ENCODE assay signal across 25 cellular contexts in genomic region chr13:33277351-33277750, GRCh38. TPM values are rescaled to one million over a fixed set of nuclear protein-coding genes. Genes with fewer than 3 reads are reported as not detected.
DNase-seq lines count a peak whose midpoint lies in the region; ATAC-seq, FAIRE-seq and TF ChIP-seq lines count a peak whose summit lies in the region.
"Had no signal": no experiment of that assay in that cellular context is flagged by ENCODE, and none has a peak within 500 bp of the region (broad histone marks: within the 10 kb centered on the region; RNA-seq: fewer than 3 reads in every experiment).

No MANE protein-coding gene starts in this region.

- peak overlapping the region; percentile 95 for H2BK12ac ChIP-seq in trophoblast cell (ENCODE audit: low read length)

- H3K14ac ChIP-seq in trophoblast cell (ENCODE audit: low read length), result no peak overlapping the region

- DNase-seq in SK-N-SH (no peak), esophagus muscularis mucosa (ENCODE audit: extremely low spot score) (no peak), trophoblast cell (no peak), tibial nerve (ENCODE audit: low spot score in 2 of 2) (no peak), kidney (no peak), cerebellum (ENCODE audit: low spot score) (no peak)
- DNase-seq: EL; KBM-7; lower lobe of right lung; MV-4-11; naive thymus-derived CD4-positive, alpha-beta T cell; NCI-H1930; NK-92 treated with Interleukin-12 subunit alpha and Interleukin-12 subunit beta, amount 100 ng/mL, for 24 hours; stimulated activated CD4-positive, alpha-beta T cell treated with anti-CD3 and anti-CD28 coated beads, Interleukin-4, amount 100 ng/mL, for 24 hours; SW 1271 had no signal

- H3K4me2 ChIP-seq in SK-N-SH (no peak overlapping the region), trophoblast cell (ENCODE audit: low read length) (no peak overlapping the region)
- H3K4me2 ChIP-seq: BLaER1 had no signal

- H3K18ac ChIP-seq in trophoblast cell (ENCODE audit: low read length), result no peak overlapping the region

- H3K9me3 ChIP-seq in SK-N-SH, result no peaks in the 10 kb centered on the region
- H3K9me3 ChIP-seq in esophagus muscularis mucosa, result no peaks in the 10 kb centered on the region
- H3K9me3 ChIP-seq in trophoblast cell (ENCODE audit: insufficient read depth, low read depth, low read length), result no peaks in the 10 kb centered on the region
- no peaks in the 10 kb centered on the region for H3K9me3 ChIP-seq in tibial nerve
- H3K9me3 ChIP-seq in kidney (ENCODE audit: control insufficient read depth in 1 of 2, low read length in 2 of 2), result no peaks in the 10 kb centered on the region
- H3K9me3 ChIP-seq: BLaER1, lower lobe of right lung, thoracic aorta had no signal

- intact Hi-C loops in esophagus muscularis mucosa (cut with DNase I), result no loop called here
- intact Hi-C loops in kidney (cut with DNase I), result no loop called here

- peaks cover 3 to 85% of the 10 kb centered on the region in 2 experiments for H3K4me1 ChIP-seq in SK-N-SH (ENCODE audit: control insufficient read depth in 1 of 2, insufficient read depth in 2 of 2, low read depth in 1 of 2, low read length in 1 of 2)
- peaks cover 90 to 99% (median 95%) of the 10 kb centered on the region in 4 donors for H3K4me1 ChIP-seq in esophagus muscularis mucosa
- peaks cover 2 to 8% of the 10 kb centered on the region in 2 experiments for H3K4me1 ChIP-seq in trophoblast cell (ENCODE audit: control insufficient read depth in 1 of 2, insufficient read depth in 2 of 2, low read length in 2 of 2)
- H3K4me1 ChIP-seq in tibial nerve, result peaks cover 0 to 88% (median 36%) of the 10 kb centered on the region in 4 donors
- peaks cover 13 to 56% of the 10 kb centered on the region in 2 donors for H3K4me1 ChIP-seq in kidney (ENCODE audit: control insufficient read depth in 1 of 2, insufficient read depth in 1 of 2, low read depth in 1 of 2, low read length in 2 of 2)
- H3K4me1 ChIP-seq: BLaER1, parathyroid adenoma had no signal

- no peak for TF ChIP-seq RAD21 in SK-N-SH (IDR thresholded peaks at IDR 0.05; ENCODE audit: low read length)

- peaks cover 86% of the 10 kb centered on the region for H3K79me2 ChIP-seq in SK-N-SH (ENCODE audit: insufficient read depth)
- peaks cover 1% of the 10 kb centered on the region for H3K79me2 ChIP-seq in trophoblast cell (ENCODE audit: control insufficient read depth, insufficient read depth, low read length, poor library complexity)

- H3F3A ChIP-seq in SK-N-SH (replicated peaks; ENCODE audit: insufficient read depth), result peaks cover 41% of the 10 kb centered on the region

- no peak overlapping the region for H3K4ac ChIP-seq in trophoblast cell (ENCODE audit: low read depth, low read length)

- no peaks in the 10 kb centered on the region for H3K9me2 ChIP-seq in SK-N-SH

- H2AK5ac ChIP-seq in trophoblast cell (ENCODE audit: low read length), result no peak overlapping the region

- H2AFZ ChIP-seq in SK-N-SH (ENCODE audit: low read depth) (no peak overlapping the region), trophoblast cell (ENCODE audit: insufficient read depth, low read length, poor library complexity) (no peak overlapping the region)
- H2AFZ ChIP-seq: parathyroid adenoma had no signal

- WGBS in SK-N-SH (ENCODE audit: low lambda C conversion rate), result 100% methylated on average over 2 of the region's 2 CpGs
- 71% methylated on average over 2 of the region's 2 CpGs for WGBS in esophagus muscularis mucosa
- no CpG with 5 or more reads among the region's 2 CpGs for WGBS in trophoblast cell (ENCODE audit: extremely low coverage, insufficient coverage, insufficient read length)
- WGBS in tibial nerve, 2 donors, result 63 to 66% methylated on average over 2 of the region's 2 CpGs

- peak overlapping the region; percentile 44 for H2BK5ac ChIP-seq in trophoblast cell (ENCODE audit: low read depth, low read length, poor library complexity)

- FAIRE-seq in kidney (lab: Jason Lieb, UNC), result no peak
- FAIRE-seq: GM18507, H1, RCC 7860 had no signal

- no peaks in the 10 kb centered on the region for H3K27me3 ChIP-seq in SK-N-SH (ENCODE audit: insufficient read depth)
- no peaks in the 10 kb centered on the region for H3K27me3 ChIP-seq in esophagus muscularis mucosa
- no peaks in the 10 kb centered on the region for H3K27me3 ChIP-seq in trophoblast cell (ENCODE audit: insufficient read depth, low read length)
- H3K27me3 ChIP-seq in tibial nerve, result no peaks in the 10 kb centered on the region
- H3K27me3 ChIP-seq: BLaER1 had no signal

- H3K9ac ChIP-seq in SK-N-SH (no peak overlapping the region), trophoblast cell (ENCODE audit: low read length) (no peak overlapping the region), kidney (ENCODE audit: low read length in 2 of 2) (no peak overlapping the region)
- H3K9ac ChIP-seq: BLaER1, parathyroid adenoma had no signal

- H4K20me1 ChIP-seq in SK-N-SH (ENCODE audit: insufficient read depth), result no peaks in the 10 kb centered on the region
- H4K20me1 ChIP-seq: BLaER1 had no signal

- peak overlapping the region; percentile 37 for H2BK120ac ChIP-seq in trophoblast cell (ENCODE audit: insufficient read depth, low read length, poor library complexity)

- CTCF ChIA-PET in SK-N-SH (lab: Yijun Ruan, JAX), result interaction anchor here (0.7 kb wide), 1 partner anchor 49 kb away, joined by 3 read pairs; no protein-coding TSS in a partner anchor

- no peak overlapping the region for H3K4me3 ChIP-seq in SK-N-SH (ENCODE audit: low read depth in 2 of 2, low read length in 1 of 2)
- no peak overlapping the region for H3K4me3 ChIP-seq in esophagus muscularis mucosa
- H3K4me3 ChIP-seq in trophoblast cell (ENCODE audit: low read depth, low read length), result no peak overlapping the region
- H3K4me3 ChIP-seq in tibial nerve, result no peak overlapping the region
- H3K4me3 ChIP-seq in kidney (ENCODE audit: low read length in 2 of 2), result no peak overlapping the region
- H3K4me3 ChIP-seq: BLaER1, lower lobe of right lung, thoracic aorta had no signal

- peak overlapping the region; percentile 65 for H4K12ac ChIP-seq in trophoblast cell (ENCODE audit: low read depth, low read length)

- peaks cover 0 to 3% of the 10 kb centered on the region in 2 experiments for H3K36me3 ChIP-seq in SK-N-SH (replicated peaks in 1 of 2; ENCODE audit: control insufficient read depth in 1 of 2, insufficient read depth in 2 of 2, low read length in 1 of 2)
- H3K36me3 ChIP-seq in esophagus muscularis mucosa, result no peaks in the 10 kb centered on the region
- peaks cover 0 to 2% of the 10 kb centered on the region in 2 experiments for H3K36me3 ChIP-seq in trophoblast cell (ENCODE audit: control insufficient read depth in 1 of 2, insufficient read depth in 2 of 2, low read length in 2 of 2)
- no peaks in the 10 kb centered on the region for H3K36me3 ChIP-seq in tibial nerve
- H3K36me3 ChIP-seq in kidney (ENCODE audit: control insufficient read depth in 1 of 2, insufficient read depth in 2 of 2, low read length in 2 of 2), result peaks cover 0 to 2% of the 10 kb centered on the region in 2 donors
- H3K36me3 ChIP-seq: BLaER1, lower lobe of right lung, thoracic aorta had no signal

- peak overlapping the region; percentile 38 for H4K91ac ChIP-seq in trophoblast cell (ENCODE audit: low read depth, low read length)

- no peak overlapping the region for H4K8ac ChIP-seq in trophoblast cell (ENCODE audit: low read depth, low read length)

- TF ChIP-seq POLR2A in esophagus muscularis mucosa (IDR thresholded peaks at IDR 0.05; ENCODE audit: low read depth), result no peak
- no peak for TF ChIP-seq POLR2A in tibial nerve (IDR thresholded peaks at IDR 0.05)

- TF ChIP-seq CTCF in SK-N-SH (IDR thresholded peaks at IDR 0.05) (no peak), esophagus muscularis mucosa (IDR thresholded peaks at IDR 0.05) (no peak), tibial nerve (IDR thresholded peaks at IDR 0.05) (no peak), kidney (IDR thresholded peaks at IDR 0.05; ENCODE audit: borderline replicate concordance, extremely low read depth, insufficient read depth) (no peak)

- ATAC-seq in SK-N-SH treated with all-trans-retinoic acid at 6 μM for 48 hours (no peak), GM18873 (IDR thresholded peaks at IDR 0.05; ENCODE audit: low FRiP score, unreplicated experiment) (no peak)
- ATAC-seq: activated naive CD4-positive, alpha-beta T cell treated with anti-CD3 and anti-CD28 coated beads, Interleukin-2, amount 50 U/mL, for 72 hours; lower lobe of right lung; naive thymus-derived CD4-positive, alpha-beta T cell had no signal

- H3K79me1 ChIP-seq in trophoblast cell (ENCODE audit: low read length), result peaks cover 11% of the 10 kb centered on the region

- H3K23ac ChIP-seq in trophoblast cell (ENCODE audit: low read length), result no peak overlapping the region

- TF ChIP-seq EP300 in SK-N-SH (IDR thresholded peaks at IDR 0.05; ENCODE audit: borderline replicate concordance in 1 of 2, low read depth in 1 of 2, low read length in 1 of 2), result no peak
- no peak for TF ChIP-seq EP300 in esophagus muscularis mucosa (IDR thresholded peaks at IDR 0.05)
- TF ChIP-seq EP300 in tibial nerve (IDR thresholded peaks at IDR 0.05), result no peak

- POLR2A ChIA-PET in SK-N-SH (lab: Yijun Ruan, JAX), result no interaction called here

- H3K27ac ChIP-seq in SK-N-SH (ENCODE audit: low read depth in 2 of 2, low read length in 1 of 2) (peak overlapping the region; percentile 40 to 41; a peak in 1 of 4 replicates), esophagus muscularis mucosa (replicated peaks in 1 of 4) (peak overlapping the region; percentile 16 to 94 (median 71)), trophoblast cell (ENCODE audit: low read depth, low read length) (peak overlapping the region; percentile 33), tibial nerve (peak overlapping the region; percentile 23 to 97 (median 74)), kidney (ENCODE audit: low read depth in 2 of 2, low read length in 2 of 2) (peak overlapping the region in 1 of 2 donors; percentile 65)
- H3K27ac ChIP-seq: 22Rv1, BLaER1, parathyroid adenoma, thoracic aorta had no signal

RNA-seq across cellular contexts. Expression of gene STARD13, which starts 8.2 kb away (rescaled TPM):
- 5.7 and 6.6 TPM in 2 replicates for polyA plus RNA-seq in SK-N-SH (2012; rRNA removed)
- 4.8 TPM in 2 replicates for polyA plus RNA-seq in SK-N-SH (2012; cell fraction: cytosol; rRNA removed)
- 11.0 and 14.0 TPM in 2 replicates for polyA plus RNA-seq in SK-N-SH (2012; cell fraction: nucleus; rRNA removed)
- 10 to 100 TPM; 44.9 to 59.2 (median 56.2) TPM for total RNA-seq in esophagus muscularis mucosa
- polyA plus RNA-seq in trophoblast cell (2013), result 3.3 and 3.6 TPM in 2 replicates
- total RNA-seq in tibial nerve, result 100 to 1,000 TPM in 1 of 4 donors, 10 to 100 TPM in 3; 52.7 to 125 (median 80.0) TPM
- total RNA-seq in kidney, result 37.2 TPM
- 5.1 TPM for polyA plus RNA-seq in kidney (ENCODE audit: insufficient read depth, low read depth, low replicate concordance)
- total RNA-seq in cerebellum, result 28.0 TPM
- polyA plus RNA-seq: naive thymus-derived CD4-positive, alpha-beta T cell had no signal
